ENCODE assay signal across 16 cellular contexts in the genomic region with DNA sequence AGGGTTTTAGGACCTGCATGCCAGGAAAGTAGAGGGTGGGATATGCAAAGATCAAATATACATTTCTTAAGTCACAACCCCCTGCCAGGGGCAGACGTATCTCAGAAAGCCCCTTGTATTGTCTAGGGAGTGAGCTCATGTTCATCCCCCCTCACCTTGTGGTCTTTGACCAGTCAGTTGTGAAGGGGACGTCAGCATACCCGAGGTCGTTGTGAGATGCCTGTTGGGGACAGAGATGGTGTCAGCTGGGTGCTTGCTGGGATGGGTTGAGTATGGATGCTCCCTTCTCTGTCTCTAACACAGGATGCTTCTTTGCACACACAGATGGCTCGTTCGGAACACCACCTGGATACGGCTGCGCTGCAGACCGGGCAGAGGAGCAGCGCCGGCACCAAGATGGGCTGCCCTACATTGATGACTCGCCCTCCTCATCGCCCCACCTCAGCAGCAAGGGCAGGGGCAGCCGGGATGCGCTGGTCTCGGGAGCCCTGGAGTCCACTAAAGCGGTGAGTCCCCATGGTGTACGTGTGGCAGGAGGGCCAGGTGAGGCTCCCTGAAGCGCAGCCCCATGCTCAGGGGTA.
"Had no signal": no experiment of that assay in that cellular context is flagged by ENCODE, and none has a peak within 500 bp of the region (broad histone marks: within the 10 kb centered on the region; RNA-seq: fewer than 3 reads in every experiment).

No MANE protein-coding gene starts in this region.

- DNase-seq: activated CD4-positive, alpha-beta T cell treated with anti-CD3 and anti-CD28 coated beads, Interleukin-2, amount 10 ng/mL, durations not matched to agents 24 days and 14 days; activated naive CD4-positive, alpha-beta T cell; activated T-cell treated with anti-CD3 and anti-CD28 coated beads, Interleukin-2, amount 50 U/mL, for 72 hours; colonic mucosa; effector CD4-positive, alpha-beta T cell; mesendoderm; stimulated activated CD4-positive, alpha-beta T cell treated with anti-CD3 and anti-CD28 coated beads, Interleukin-4, amount 100 ng/mL, for 1 hour; stimulated activated CD8-positive, alpha-beta memory T cell treated with anti-CD3 and anti-CD28 coated beads, Interleukin-4, amount 100 ng/mL, for 48 hours; upper lobe of right lung had no signal

- H3K4me3 ChIP-seq: cardiac muscle cell, colonic mucosa, gastroesophageal sphincter, pancreas, upper lobe of right lung had no signal

- H3K27ac ChIP-seq: cardiac muscle cell, colonic mucosa, epithelial cell of prostate, gastroesophageal sphincter, pancreas, upper lobe of right lung had no signal

- H3K4me3 Mint-ChIP-seq: activated CD4-positive, alpha-beta T cell treated with anti-CD3 and anti-CD28 coated beads, Interleukin-2, amount 10 ng/mL, durations not matched to agents 24 days and 14 days; activated T-cell treated with anti-CD3 and anti-CD28 coated beads, Interleukin-2, amount 50 U/mL, for 72 hours; neural crest cell; stimulated activated naive CD8-positive, alpha-beta T cell treated with anti-CD3 and anti-CD28 coated beads, Interleukin-15, Interleukin-2, amounts not matched to agents 100 ng/mL and 50 ng/mL, for 24 hours had no signal

- H3K27me3 ChIP-seq: cardiac muscle cell, colonic mucosa, gastroesophageal sphincter, pancreas, upper lobe of right lung had no signal

- H3K9me3 ChIP-seq: colonic mucosa, gastroesophageal sphincter, pancreas, upper lobe of right lung had no signal

- FAIRE-seq: astrocyte, pancreas had no signal

- H3K36me3 ChIP-seq: colonic mucosa had no signal

- H3K27me3 Mint-ChIP-seq: activated CD4-positive, alpha-beta T cell treated with anti-CD3 and anti-CD28 coated beads, Interleukin-2, amount 10 ng/mL, durations not matched to agents 24 days and 14 days; stimulated activated naive CD8-positive, alpha-beta T cell treated with anti-CD3 and anti-CD28 coated beads, Interleukin-15, Interleukin-2, amounts not matched to agents 100 ng/mL and 50 ng/mL, for 24 hours had no signal

- H3K27ac Mint-ChIP-seq: activated CD4-positive, alpha-beta T cell treated with anti-CD3 and anti-CD28 coated beads, Interleukin-2, amount 10 ng/mL, durations not matched to agents 24 days and 14 days; activated T-cell treated with anti-CD3 and anti-CD28 coated beads, Interleukin-2, amount 50 U/mL, for 72 hours; stimulated activated naive CD8-positive, alpha-beta T cell treated with anti-CD3 and anti-CD28 coated beads, Interleukin-15, Interleukin-2, amounts not matched to agents 100 ng/mL and 50 ng/mL, for 24 hours had no signal

- H3K9me3 Mint-ChIP-seq: activated CD4-positive, alpha-beta T cell treated with anti-CD3 and anti-CD28 coated beads, Interleukin-2, amount 10 ng/mL, durations not matched to agents 24 days and 14 days; activated T-cell treated with anti-CD3 and anti-CD28 coated beads, Interleukin-2, amount 50 U/mL, for 72 hours; neural crest cell; stimulated activated naive CD8-positive, alpha-beta T cell treated with anti-CD3 and anti-CD28 coated beads, Interleukin-15, Interleukin-2, amounts not matched to agents 100 ng/mL and 50 ng/mL, for 24 hours had no signal

- ATAC-seq: activated T-cell treated with anti-CD3 and anti-CD28 coated beads, Interleukin-2, amount 50 U/mL, for 72 hours; gastroesophageal sphincter; pancreas; upper lobe of right lung had no signal
